21 cellular contexts compared by ENCODE assay signal in genomic region chr11:73358071-73358470, GRCh38. TPM values are rescaled to one million over a fixed set of nuclear protein-coding genes. Genes with fewer than 3 reads are reported as not detected.
DNase-seq lines count a peak whose midpoint lies in the region; ATAC-seq, FAIRE-seq and TF ChIP-seq lines count a peak whose summit lies in the region.
"Had no signal": no experiment of that assay in that cellular context is flagged by ENCODE, and none has a peak within 500 bp of the region (broad histone marks: within the 10 kb centered on the region; RNA-seq: fewer than 3 reads in every experiment).

No MANE protein-coding gene starts in this region.

- no peak overlapping the region for H4K91ac ChIP-seq in neuronal stem cell (ENCODE audit: low read depth, low read length, poor library complexity)

- H3K23ac ChIP-seq in neuronal stem cell (ENCODE audit: low read depth, low read length, poor library complexity), result no peak overlapping the region

- peaks cover 45% of the 10 kb centered on the region for H4K20me1 ChIP-seq in astrocyte (ENCODE audit: insufficient read depth, low read length)

- H3K18ac ChIP-seq in neuronal stem cell (ENCODE audit: low read length), result no peak overlapping the region

- no peak overlapping the region for H3K4me2 ChIP-seq in astrocyte (ENCODE audit: low read length)
- H3K4me2 ChIP-seq in neuronal stem cell (ENCODE audit: insufficient read depth, low read length, poor library complexity, severe bottlenecking), result no peak overlapping the region

- H3K4ac ChIP-seq in neuronal stem cell (ENCODE audit: low read length), result no peak overlapping the region

- no peak overlapping the region for H4K8ac ChIP-seq in neuronal stem cell (ENCODE audit: low read depth, low read length)

- H3K27me3 ChIP-seq in astrocyte (ENCODE audit: insufficient read depth, low read length), result no peaks in the 10 kb centered on the region
- H3K27me3 ChIP-seq in thoracic aorta (replicated peaks; ENCODE audit: insufficient read depth), result no peaks in the 10 kb centered on the region
- H3K27me3 ChIP-seq in neuronal stem cell (ENCODE audit: control insufficient read depth in 3 of 3, insufficient read depth in 3 of 3, low read depth in 1 of 3, low read length in 3 of 3), result peaks cover 0 to 2% (median 0%) of the 10 kb centered on the region in 3 experiments

- H3K79me1 ChIP-seq in neuronal stem cell (ENCODE audit: low read depth, low read length), result peaks cover 4% of the 10 kb centered on the region

- H2BK12ac ChIP-seq in neuronal stem cell (ENCODE audit: low read length), result no peak overlapping the region

- H2AK5ac ChIP-seq in neuronal stem cell (ENCODE audit: low read depth, low read length), result no peak overlapping the region

- H3K79me2 ChIP-seq in astrocyte (ENCODE audit: insufficient read depth, low read length), result peaks cover under 1% of the 10 kb centered on the region

- DNase-seq in EH (ENCODE audit: low read depth) (peak; percentile 35), astrocyte (ENCODE audit: low read depth) (no peak), iris pigment epithelial cell (ENCODE audit: low read depth) (peak; percentile 38), thoracic aorta (ENCODE audit: low spot score) (no peak), NCI-H345 (lab: John Stamatoyannopoulos, UW) (no peak), neuronal stem cell (ENCODE audit: low spot score) (no peak), activated gamma-delta T cell (lab: John Stamatoyannopoulos, UW) (no peak)
- DNase-seq: CD8-positive, alpha-beta T cell; DMS53; GOT3; NCI-H1105 treated with DMSO at 0.1 percent for 48 hours; NCI-H1694 treated with DMSO at 0.1 percent for 48 hours; NCI-H2107; NCI-H524 treated with DMSO at 0.1 percent for 48 hours; PC-3; RPMI8226; SHP77 treated with DMSO at 0.1 percent for 48 hours had no signal

- H3K4me3 ChIP-seq in astrocyte (ENCODE audit: insufficient read depth, low read depth, low read length), result no peak overlapping the region
- no peak overlapping the region for H3K4me3 ChIP-seq in thoracic aorta
- no peak overlapping the region for H3K4me3 ChIP-seq in neuronal stem cell (ENCODE audit: low read length in 2 of 2)

- H3K4me1 Mint-ChIP-seq in astrocyte (ENCODE audit: low read depth, unreplicated experiment), result no peaks in the 10 kb centered on the region

- no peaks in the 10 kb centered on the region for H3K27me3 Mint-ChIP-seq in astrocyte (ENCODE audit: low read depth, unreplicated experiment)
- H3K27me3 Mint-ChIP-seq: IgD-negative memory B cell had no signal

- FAIRE-seq in astrocyte (lab: Jason Lieb, UNC), result no peak
- FAIRE-seq: A204.1 had no signal

- H3K9ac ChIP-seq in astrocyte (ENCODE audit: low read length) (no peak overlapping the region), neuronal stem cell (ENCODE audit: low read depth, low read length, poor library complexity) (no peak overlapping the region)

- no peak for ATAC-seq in thoracic aorta (ENCODE audit: insufficient number of reproducible peaks, low FRiP score, low read depth)
- ATAC-seq: CD8-positive, alpha-beta T cell; HCT116; PC-3; SK-N-SH treated with all-trans-retinoic acid at 6 μM for 48 hours had no signal

- H3K9me3 Mint-ChIP-seq in astrocyte (ENCODE audit: unreplicated experiment), result no peaks in the 10 kb centered on the region
- H3K9me3 Mint-ChIP-seq: CD8-positive, alpha-beta T cell; IgD-negative memory B cell had no signal

- H3K9me3 ChIP-seq in astrocyte (ENCODE audit: insufficient read depth, low read depth, low read length) (no peaks in the 10 kb centered on the region), thoracic aorta (no peaks in the 10 kb centered on the region), neuronal stem cell (replicated peaks in 1 of 2; ENCODE audit: control insufficient read depth in 2 of 2, insufficient read depth in 1 of 2, low read depth in 1 of 2, low read length in 2 of 2) (no peaks in the 10 kb centered on the region)

- H3K27ac Mint-ChIP-seq in astrocyte (ENCODE audit: unreplicated experiment), result peak overlapping the region; percentile 26
- H3K27ac Mint-ChIP-seq: CD8-positive, alpha-beta T cell; IgD-negative memory B cell had no signal

- H3K14ac ChIP-seq in neuronal stem cell (ENCODE audit: low read length), result no peak overlapping the region

- H2AFZ ChIP-seq in astrocyte (ENCODE audit: low read depth, low read length) (no peak overlapping the region), neuronal stem cell (ENCODE audit: low read length) (no peak overlapping the region)

- peaks cover 24% of the 10 kb centered on the region for H3K36me3 Mint-ChIP-seq in astrocyte (ENCODE audit: low read depth, unreplicated experiment)
- H3K36me3 Mint-ChIP-seq: CD8-positive, alpha-beta T cell had no signal

- H3K36me3 ChIP-seq in astrocyte (ENCODE audit: insufficient read depth, low read length), result peaks cover 30% of the 10 kb centered on the region
- H3K36me3 ChIP-seq in thoracic aorta, result peaks cover 67% of the 10 kb centered on the region
- H3K36me3 ChIP-seq in neuronal stem cell (replicated peaks in 1 of 2; ENCODE audit: control insufficient read depth in 2 of 2, insufficient read depth in 2 of 2, low read length in 2 of 2), result peaks cover 64 to 94% of the 10 kb centered on the region in 2 donors

- H3K4me1 ChIP-seq in astrocyte (ENCODE audit: insufficient read depth, low read length) (no peaks in the 10 kb centered on the region), thoracic aorta (ENCODE audit: control insufficient read depth in 1 of 2, low read depth in 2 of 2) (peaks cover 20 to 41% of the 10 kb centered on the region in 2 donors), neuronal stem cell (ENCODE audit: control insufficient read depth in 2 of 2, insufficient read depth in 1 of 2, low read depth in 1 of 2, low read length in 2 of 2) (no peaks in the 10 kb centered on the region)

- H2BK15ac ChIP-seq in neuronal stem cell (ENCODE audit: low read length), result no peak overlapping the region

- no peak overlapping the region for H2BK5ac ChIP-seq in neuronal stem cell (ENCODE audit: low read length)

- H3K4me3 Mint-ChIP-seq in astrocyte (ENCODE audit: unreplicated experiment), result no peak overlapping the region
- H3K4me3 Mint-ChIP-seq: CD8-positive, alpha-beta T cell; IgD-negative memory B cell had no signal

- no peak for TF ChIP-seq CTCF in astrocyte (IDR thresholded peaks at IDR 0.05; ENCODE audit: insufficient read depth, low read depth, low read length)
- no peak for TF ChIP-seq CTCF in thoracic aorta (IDR thresholded peaks at IDR 0.05)

- H3K27ac ChIP-seq in astrocyte (ENCODE audit: low read depth, low read length) (no peak overlapping the region), thoracic aorta (peak overlapping the region; percentile 80 to 86), neuronal stem cell (replicated peaks; ENCODE audit: low read length) (no peak overlapping the region)

- no CpG with 5 or more reads among the region's 5 CpGs for WGBS in neuronal stem cell (ENCODE audit: extremely low coverage in 2 of 2, insufficient read length in 2 of 2, insufficient replicate concordance in 1 of 2), 2 donors

- no peak overlapping the region for H2BK120ac ChIP-seq in neuronal stem cell (ENCODE audit: low read depth, low read length)

RNA-seq across cellular contexts. Expression of gene RELT, which starts 18.1 kb away (rescaled TPM):
- total RNA-seq in astrocyte (3.6 and 5.2 TPM in 2 replicates), thoracic aorta (10 to 100 TPM in 1 of 2 donors, 1 to 10 TPM in 1; 6.5 to 14.2 TPM)
- 6.6 TPM for polyA plus RNA-seq in neuronal stem cell (2013, experiment 1 of 2)
- polyA plus RNA-seq in neuronal stem cell (2013, experiment 2 of 2), result 6.9 TPM

RNA-seq across cellular contexts. Expression of gene ARHGEF17, which starts 50.0 kb away (rescaled TPM):
- total RNA-seq in astrocyte, result 59.7 and 66.4 TPM in 2 replicates
- total RNA-seq in thoracic aorta, result 100 to 1,000 TPM; 244 to 308 TPM
- polyA plus RNA-seq in neuronal stem cell (2013, experiment 1 of 2), result 40.1 TPM
- 38.9 TPM for polyA plus RNA-seq in neuronal stem cell (2013, experiment 2 of 2)
- polyA plus RNA-seq: IgD-negative memory B cell had no signal

Comparison
In these comparisons a context has a peak if more than half of its experiments do, and no peak if none do; other contexts are left out.
1. DNase-seq: peak in EH (single experiment) and iris pigment epithelial cell (single experiment); none in astrocyte (single experiment), thoracic aorta (single experiment), NCI-H345 (single experiment), neuronal stem cell (single experiment) and activated gamma-delta T cell (single experiment).
2. H3K27ac ChIP-seq: peak in thoracic aorta (2 of 2); none in astrocyte (single experiment) and neuronal stem cell (single experiment).